In the genomic region with DNA sequence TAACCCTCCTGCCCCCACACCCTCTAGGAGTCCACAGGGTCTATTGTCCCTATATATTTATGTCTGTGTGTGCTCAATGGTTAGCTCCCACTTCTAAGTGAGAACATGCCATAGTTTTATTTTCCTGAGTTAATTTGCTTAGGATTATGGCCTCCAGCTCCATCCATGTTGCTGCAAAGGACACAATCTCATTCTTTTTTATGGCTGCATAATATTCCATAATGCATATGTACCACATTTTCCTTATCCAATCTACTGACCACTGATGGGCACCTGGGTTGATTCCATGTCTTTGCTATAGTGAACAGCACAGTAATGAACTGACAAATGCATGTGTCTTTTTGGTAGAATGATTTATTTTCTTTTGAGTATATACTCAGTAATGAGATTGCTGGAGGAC, we compare ENCODE assay signal across 7 cellular contexts. TPM values are rescaled to one million over a fixed set of nuclear protein-coding genes. Genes with fewer than 3 reads are reported as not detected.
"Had no signal": no experiment of that assay in that cellular context is flagged by ENCODE, and none has a peak within 500 bp of the region (broad histone marks: within the 10 kb centered on the region; RNA-seq: fewer than 3 reads in every experiment).

No MANE protein-coding gene starts in this region.

- H3K27me3 Mint-ChIP-seq: IgD-negative memory B cell had no signal

- ATAC-seq: HepG2 had no signal

- FAIRE-seq: HepG2, HTR-8/SVneo had no signal

- H3K27ac ChIP-seq: HL-60 had no signal

- H3K9me3 Mint-ChIP-seq: IgD-negative memory B cell had no signal

- H3K27ac Mint-ChIP-seq: IgD-negative memory B cell had no signal

- H3K4me3 Mint-ChIP-seq: IgD-negative memory B cell had no signal

- DNase-seq: IMR-90, KBM-7, KG1 had no signal

RNA-seq across cellular contexts. Expression of a gene that starts 13.3 kb away (rescaled TPM):
- total RNA-seq: HepG2, IMR-90 had no signal
- polyA plus RNA-seq: HepG2, IgD-negative memory B cell, IMR-90 had no signal
